ENCODE assay signal across 7 cellular contexts in genomic region chr11:66568124-66568916, GRCh38. TPM values are rescaled to one million over a fixed set of nuclear protein-coding genes. Genes with fewer than 3 reads are reported as not detected.
DNase-seq lines count a peak whose midpoint lies in the region; ATAC-seq, FAIRE-seq and TF ChIP-seq lines count a peak whose summit lies in the region.

CTSF (minus strand) TSS chr11:66568606; CDS start chr11:66568486, 120 bp downstream.

- no peak for TF ChIP-seq CTCF in kidney (IDR thresholded peaks at IDR 0.05; ENCODE audit: borderline replicate concordance, extremely low read depth, insufficient read depth)

- H3K27ac ChIP-seq in kidney (ENCODE audit: low read depth in 2 of 2, low read length in 2 of 2): peak within 1 kb of the TSS in 1 of 2 donors; percentile 17

- DNase-seq in GM19239 (ENCODE audit: insufficient read length, low spot score): peak; percentile 78
- peak; percentile 56 for DNase-seq in NCI-H2107 (lab: John Stamatoyannopoulos, UW)
- DNase-seq in activated CD4-positive, alpha-beta T cell treated with anti-CD3 and anti-CD28 coated beads for 1 hour: peak; percentile 59
- peak; percentile 56 for DNase-seq in central memory CD4-positive, alpha-beta T cell
- peak; percentile 94 for DNase-seq in kidney
- peak; percentile 68 for DNase-seq in stimulated activated CD4-positive, alpha-beta T cell treated with anti-CD3 and anti-CD28 coated beads, Interleukin-1b, Interleukin-23, amount 100 ng/mL, for 48 hours

- peak within 1 kb of the TSS; percentile 40 to 57 for H3K4me3 ChIP-seq in kidney (ENCODE audit: low read length in 2 of 2)

- intact Hi-C loops in kidney (cut with DNase I): no loop called here

- H3K4me1 ChIP-seq in kidney (ENCODE audit: control insufficient read depth in 1 of 2, insufficient read depth in 1 of 2, low read depth in 1 of 2, low read length in 2 of 2): peaks cover 8 to 10% of the 10 kb centered on the region in 2 donors

- no peak for FAIRE-seq in GM19239 (lab: Jason Lieb, UNC)
- FAIRE-seq in kidney (lab: Jason Lieb, UNC): no peak

- no peak for ATAC-seq in GM21515 (IDR thresholded peaks at IDR 0.05; ENCODE audit: unreplicated experiment)

- no peak within 1 kb of the TSS for H3K9ac ChIP-seq in kidney (ENCODE audit: low read length in 2 of 2)

- no peaks in the 10 kb centered on the region for H3K9me3 ChIP-seq in kidney (ENCODE audit: control insufficient read depth in 1 of 2, low read length in 2 of 2)

- no peaks in the 10 kb centered on the region for H3K36me3 ChIP-seq in kidney (ENCODE audit: control insufficient read depth in 1 of 2, insufficient read depth in 2 of 2, low read length in 2 of 2)

RNA-seq across cellular contexts. Expression of gene CTSF, which starts in this region (rescaled TPM):
- 58.0 TPM for total RNA-seq in kidney
- 80.4 TPM for polyA plus RNA-seq in kidney (ENCODE audit: insufficient read depth, low read depth, low replicate concordance)
